11 cellular contexts compared by ENCODE assay signal in genomic region chr6:44266347-44266746, GRCh38. TPM values are rescaled to one million over a fixed set of nuclear protein-coding genes. Genes with fewer than 3 reads are reported as not detected.
DNase-seq lines count a peak whose midpoint lies in the region; ATAC-seq, FAIRE-seq and TF ChIP-seq lines count a peak whose summit lies in the region.
"Had no signal": no experiment of that assay in that cellular context is flagged by ENCODE, and none has a peak within 500 bp of the region (broad histone marks: within the 10 kb centered on the region; RNA-seq: fewer than 3 reads in every experiment).

No MANE protein-coding gene starts in this region.

- peak overlapping the region; percentile 100 for H3K4me3 Mint-ChIP-seq in T-helper 1 cell treated with Interleukin-12 subunit alpha and Interleukin-12 subunit beta and Interleukin-4 antibody, amounts not matched to agents 30 μg/mL and 1 μg/mL, for 36 hours
- H3K4me3 Mint-ChIP-seq in T-helper 17 cell (peak overlapping the region; percentile 9), nephron (peak overlapping the region; percentile 77 to 97 (median 85))

- peak overlapping the region; percentile 90 for H3K27ac Mint-ChIP-seq in T-helper 1 cell treated with Interleukin-12 subunit alpha and Interleukin-12 subunit beta and Interleukin-4 antibody, amounts not matched to agents 30 μg/mL and 1 μg/mL, for 36 hours
- peak overlapping the region; percentile 99 for H3K27ac Mint-ChIP-seq in T-helper 17 cell
- peak overlapping the region in 1 of 3 experiments; percentile 30 for H3K27ac Mint-ChIP-seq in nephron

- DNase-seq in T-helper 1 cell (no peak), T-helper 17 cell (no peak), kidney tubule cell (ENCODE audit: low spot score) (no peak), H54 (ENCODE audit: insufficient read length, low spot score) (no peak), A172 (ENCODE audit: low spot score) (no peak)

- no peaks in the 10 kb centered on the region for H3K9me3 ChIP-seq in T-helper 17 cell (ENCODE audit: control insufficient read depth, low read length, poor library complexity, severe bottlenecking)
- H3K9me3 ChIP-seq: right lobe of liver had no signal

- no peak for FAIRE-seq in H54 (lab: Jason Lieb, UNC)
- FAIRE-seq: A204.1 had no signal

- TF ChIP-seq POLR2A in H54 (IDR thresholded peaks at IDR 0.05; ENCODE audit: low read depth, low read length): no peak

- ATAC-seq in GM21619 (IDR thresholded peaks at IDR 0.05; ENCODE audit: unreplicated experiment): peak; percentile 28
- no peak for ATAC-seq in T-helper 17 cell
- ATAC-seq: right lobe of liver had no signal

- peaks cover 31% of the 10 kb centered on the region for H3K27me3 Mint-ChIP-seq in T-helper 1 cell treated with Interleukin-12 subunit alpha and Interleukin-12 subunit beta and Interleukin-4 antibody, amounts not matched to agents 30 μg/mL and 1 μg/mL, for 36 hours (ENCODE audit: low read depth)
- H3K27me3 Mint-ChIP-seq in T-helper 17 cell: peaks cover 22% of the 10 kb centered on the region
- peaks cover 34% of the 10 kb centered on the region for H3K27me3 Mint-ChIP-seq in nephron (ENCODE audit: low read depth)

- peaks cover 48% of the 10 kb centered on the region for H3K4me1 Mint-ChIP-seq in T-helper 1 cell treated with Interleukin-12 subunit alpha and Interleukin-12 subunit beta and Interleukin-4 antibody, amounts not matched to agents 30 μg/mL and 1 μg/mL, for 36 hours (ENCODE audit: low read depth)
- H3K4me1 Mint-ChIP-seq in T-helper 17 cell (peaks cover 44% of the 10 kb centered on the region), nephron (peaks cover 34% of the 10 kb centered on the region)

- H3K36me3 Mint-ChIP-seq in T-helper 1 cell treated with Interleukin-12 subunit alpha and Interleukin-12 subunit beta and Interleukin-4 antibody, amounts not matched to agents 30 μg/mL and 1 μg/mL, for 36 hours (ENCODE audit: low read depth): peaks cover 24% of the 10 kb centered on the region
- H3K36me3 Mint-ChIP-seq in T-helper 17 cell (ENCODE audit: low read depth) (no peaks in the 10 kb centered on the region), nephron (ENCODE audit: low read depth) (no peaks in the 10 kb centered on the region)

- no peaks in the 10 kb centered on the region for H3K9me3 Mint-ChIP-seq in T-helper 1 cell treated with Interleukin-12 subunit alpha and Interleukin-12 subunit beta and Interleukin-4 antibody, amounts not matched to agents 30 μg/mL and 1 μg/mL, for 36 hours
- no peaks in the 10 kb centered on the region for H3K9me3 Mint-ChIP-seq in nephron

- no peak for TF ChIP-seq CTCF in nephron (IDR thresholded peaks at IDR 0.05; ENCODE audit: unreplicated experiment in 3 of 3)

RNA-seq across cellular contexts. Expression of gene NFKBIE, which starts 1.0 kb away (rescaled TPM):
- 10 to 100 TPM; 59.2 to 62.8 TPM for total RNA-seq in T-helper 17 cell
- total RNA-seq in A172 (2014; rRNA removed; shearing (Covaris generic)): 22.4 and 33.4 TPM in 2 replicates

RNA-seq across cellular contexts. Expression of gene TMEM151B, which starts 3.9 kb away (rescaled TPM):
- total RNA-seq in T-helper 17 cell: not detected
- total RNA-seq in A172 (2014; rRNA removed; shearing (Covaris generic)): 0.96 and 1.3 TPM in 2 replicates
- total RNA-seq: M059J, right lobe of liver had no signal

RNA-seq across cellular contexts. Expression of gene SLC35B2, which starts 9.0 kb away (rescaled TPM):
- total RNA-seq in T-helper 17 cell: 10 to 100 TPM; 14.7 to 15.2 TPM
- 112 and 137 TPM in 2 replicates for total RNA-seq in A172 (2014; rRNA removed; shearing (Covaris generic))

RNA-seq across cellular contexts. Expression of gene HSP90AB1, which starts 19.4 kb away (rescaled TPM):
- 100 to 1,000 TPM; 454 to 478 TPM for total RNA-seq in T-helper 17 cell
- total RNA-seq in A172 (2014; rRNA removed; shearing (Covaris generic)): 2,477 and 2,544 TPM in 2 replicates

RNA-seq across cellular contexts. Expression of gene SLC29A1, which starts 43.0 kb away (rescaled TPM):
- 1 to 10 TPM; 1.4 to 3.4 TPM for total RNA-seq in T-helper 17 cell
- total RNA-seq in A172 (2014; rRNA removed; shearing (Covaris generic)): 24.7 and 26.2 TPM in 2 replicates

Comparison
In these comparisons a context has a peak if more than half of its experiments do, and no peak if none do; other contexts are left out.
1. H3K4me3 Mint-ChIP-seq: peak in every context shown above with its lines; median percentile 100 in T-helper 1 cell treated with Interleukin-12 subunit alpha and Interleukin-12 subunit beta and Interleukin-4 antibody, amounts not matched to agents 30 μg/mL and 1 μg/mL, for 36 hours; 85 in nephron; 9 in T-helper 17 cell.